In genomic region chr2:220192994-220193753, GRCh38 we compare ENCODE assay signal across 1 cellular context.
TF ChIP-seq lines count a peak whose summit lies in the region.

No MANE protein-coding gene starts in this region.

TF ChIP-seq in SK-N-SH treated with all-trans-retinoic acid at 6 μM for 48 hours, 23 proteins besides CTCF, POLR2A, EP300 and RAD21 (continued from another document):
- TF ChIP-seq CREB5 (CRISPR knock-in tag; IDR thresholded peaks at IDR 0.05; ENCODE audit: low read depth) (no peak), ZNF565 (CRISPR knock-in tag; conservative IDR thresholded peaks at IDR 0.05; ENCODE audit: low read depth) (no peak), TCF4 (CRISPR knock-in tag; IDR thresholded peaks at IDR 0.05; ENCODE audit: borderline replicate concordance) (no peak)
